ENCODE assay signal across 1 cellular context in the genomic region with DNA sequence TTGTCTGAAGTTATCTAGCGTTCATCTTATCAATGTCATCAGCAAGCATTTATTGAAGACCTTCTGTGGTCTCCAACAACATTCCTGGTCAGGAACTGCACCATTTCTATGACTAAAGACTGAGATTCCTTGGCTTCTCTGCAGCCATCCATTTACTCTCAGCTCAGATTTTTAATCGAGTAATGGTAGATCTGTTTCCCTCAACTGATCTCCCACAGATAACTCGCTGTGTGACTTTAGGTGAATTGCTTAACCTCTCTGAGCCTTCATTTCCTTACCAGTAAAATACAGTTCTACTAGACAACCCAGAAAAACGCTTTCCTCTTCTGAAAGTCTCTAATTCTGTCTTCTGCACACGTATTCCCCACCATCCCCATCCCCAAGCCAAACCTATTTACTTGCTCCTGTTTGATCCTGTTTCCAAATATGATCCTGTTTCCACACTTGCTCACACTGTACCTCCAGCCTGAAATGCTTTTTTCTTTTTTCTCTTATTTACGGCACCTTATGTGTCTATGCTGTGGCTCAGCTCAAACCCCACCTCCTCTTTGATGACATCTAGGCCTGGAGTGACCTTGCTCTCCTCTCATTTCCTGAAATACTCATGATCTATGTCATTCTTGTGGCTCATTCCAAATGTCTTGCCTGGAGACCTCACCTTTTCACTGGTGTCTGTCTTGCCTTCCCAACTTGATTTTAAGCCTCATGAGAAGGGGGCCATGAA.
TF ChIP-seq lines count a peak whose summit lies in the region.

No MANE protein-coding gene starts in this region.

TF ChIP-seq in GM12878, 131 proteins besides CTCF, POLR2A, EP300 and RAD21:
- TF ChIP-seq PAX8 (IDR thresholded peaks at IDR 0.05) (no peak), SMARCA5 (IDR thresholded peaks at IDR 0.05) (peak; percentile 50; the same call in 1 of the 2 replicates)
TF ChIP-seq in GM12878: peak in this region for 1.
